ENCODE assay signal across 16 cellular contexts in genomic region chr20:61844621-61845020, GRCh38.
DNase-seq lines count a peak whose midpoint lies in the region; ATAC-seq and TF ChIP-seq lines count a peak whose summit lies in the region.
"Had no signal": no experiment of that assay in that cellular context is flagged by ENCODE, and none has a peak within 500 bp of the region (broad histone marks: within the 10 kb centered on the region; RNA-seq: fewer than 3 reads in every experiment).

No MANE protein-coding gene starts in this region.

- no peaks in the 10 kb centered on the region for H3K9me3 ChIP-seq in lower lobe of right lung
- H3K9me3 ChIP-seq in osteoblast (ENCODE audit: low read depth, low read length), result no peaks in the 10 kb centered on the region
- H3K9me3 ChIP-seq: BLaER1 had no signal

- H3K27me3 ChIP-seq in lower lobe of right lung (ENCODE audit: low read depth) (peaks cover 12% of the 10 kb centered on the region), osteoblast (ENCODE audit: insufficient read depth, low read length) (no peaks in the 10 kb centered on the region)

- H3K4me3 ChIP-seq in lower lobe of right lung (no peak overlapping the region), osteoblast (ENCODE audit: insufficient read depth, low read length) (no peak overlapping the region)
- H3K4me3 ChIP-seq: BLaER1 had no signal

- ATAC-seq in left ventricle myocardium superior, result no peak
- ATAC-seq in left cardiac atrium, result no peak
- no peak for ATAC-seq in lower lobe of right lung

- no peak overlapping the region for H3K4me2 ChIP-seq in osteoblast (ENCODE audit: insufficient read depth, low read length)
- H3K4me2 ChIP-seq: BLaER1 had no signal

- H3K27ac ChIP-seq in lower lobe of right lung, result no peak overlapping the region
- H3K27ac ChIP-seq in osteoblast (ENCODE audit: low read depth, low read length), result no peak overlapping the region
- H3K27ac ChIP-seq: BLaER1, HL-60 had no signal

- intact Hi-C loops in left ventricle myocardium superior (cut with micrococcal nuclease), result no loop called here
- intact Hi-C loops in left cardiac atrium (cut with DNase I), result no loop called here
- intact Hi-C loops in lower lobe of right lung (cut with DNase I), result no loop called here

- TF ChIP-seq CTCF in lower lobe of right lung (IDR thresholded peaks at IDR 0.05) (no peak), osteoblast (IDR thresholded peaks at IDR 0.05; ENCODE audit: extremely low read depth, low read depth, low read length) (no peak)

- DNase-seq in left ventricle myocardium superior (peak; percentile 22), left cardiac atrium (no peak), lower lobe of right lung (peak; percentile 37), osteoblast (ENCODE audit: insufficient read length, low spot score, missing footprints) (peak; percentile 10), Kasumi-1 (lab: John Stamatoyannopoulos, UW) (no peak), HCEC 1CT (no peak)
- no peak for DNase-seq in activated CD4-positive, alpha-beta T cell treated with anti-CD3 and anti-CD28 coated beads, Interleukin-2, amount 50 U/mL, for 48 hours
- no peak for DNase-seq in stimulated activated CD4-positive, alpha-beta T cell treated with anti-CD3 and anti-CD28 coated beads, Interleukin-2, amount 100 ng/mL, for 24 hours
- DNase-seq: 8988T; CD4-positive, alpha-beta memory T cell; DMS153; DMS79; GDM1; H9 had no signal

- no peaks in the 10 kb centered on the region for H3K79me2 ChIP-seq in osteoblast (ENCODE audit: insufficient read depth, low read length)

- no peaks in the 10 kb centered on the region for H3K4me1 ChIP-seq in lower lobe of right lung
- no peaks in the 10 kb centered on the region for H3K4me1 ChIP-seq in osteoblast (ENCODE audit: insufficient read depth, low read length)

- H2AFZ ChIP-seq in osteoblast (ENCODE audit: low read length), result no peak overlapping the region

- H3K36me3 ChIP-seq in lower lobe of right lung, result no peaks in the 10 kb centered on the region
- H3K36me3 ChIP-seq in osteoblast (ENCODE audit: insufficient read depth, low read length), result no peaks in the 10 kb centered on the region
- H3K36me3 ChIP-seq: BLaER1 had no signal

- no peaks in the 10 kb centered on the region for H4K20me1 ChIP-seq in osteoblast (ENCODE audit: insufficient read depth, low read length)
- H4K20me1 ChIP-seq: BLaER1 had no signal

Comparison
In these comparisons a context has a peak if more than half of its experiments do, and no peak if none do; other contexts are left out.
1. DNase-seq: peak in left ventricle myocardium superior (single experiment), lower lobe of right lung (single experiment) and osteoblast (single experiment); none in left cardiac atrium (single experiment), activated CD4-positive, alpha-beta T cell treated with anti-CD3 and anti-CD28 coated beads, Interleukin-2, amount 50 U/mL, for 48 hours (0 of 2), stimulated activated CD4-positive, alpha-beta T cell treated with anti-CD3 and anti-CD28 coated beads, Interleukin-2, amount 100 ng/mL, for 24 hours (0 of 2), Kasumi-1 (0 of 2) and HCEC 1CT (single experiment).